In genomic region chr7:35003679-35004278, GRCh38 we compare ENCODE assay signal across 8 cellular contexts. TPM values are rescaled to one million over a fixed set of nuclear protein-coding genes. Genes with fewer than 3 reads are reported as not detected.
A peak's percentile ranks its signal among the peaks of the same experiment; 100 is the strongest.
DNase-seq lines count a peak whose midpoint lies in the region; ATAC-seq and TF ChIP-seq lines count a peak whose summit lies in the region.

No MANE protein-coding gene starts in this region.

- H3K9me3 ChIP-seq in Peyer's patch, result no peaks in the 10 kb centered on the region
- no peaks in the 10 kb centered on the region for H3K9me3 ChIP-seq in sigmoid colon

- intact Hi-C loops in sigmoid colon (cut with DNase I), result loop anchor here (5.0 kb wide), 1 partner anchor 34 kb away; the partner anchor contains the start of gene DPY19L1
- intact Hi-C loops in activated CD4-positive, alpha-beta T cell treated with anti-CD3 and anti-CD28 coated beads, Interleukin-2, amount 10 ng/mL, durations not matched to agents 24 days and 14 days (cut with micrococcal nuclease), result no loop called here

- H3K27ac ChIP-seq in Peyer's patch (peak overlapping the region in 3 of 4 donors; percentile 43 to 87 (median 68)), sigmoid colon (peak overlapping the region in 3 of 4 donors; percentile 73 to 77 (median 76))

- WGBS in sigmoid colon, 2 donors, result 19 to 72% methylated on average over 7 of the region's 7 CpGs

- H3K4me3 Mint-ChIP-seq in activated CD4-positive, alpha-beta T cell treated with anti-CD3 and anti-CD28 coated beads, Interleukin-2, amount 10 ng/mL, durations not matched to agents 24 days and 14 days, result no peak overlapping the region

- no peak overlapping the region for H3K27ac Mint-ChIP-seq in activated CD4-positive, alpha-beta T cell treated with anti-CD3 and anti-CD28 coated beads, Interleukin-2, amount 10 ng/mL, durations not matched to agents 24 days and 14 days

- H3K4me1 ChIP-seq in Peyer's patch (peaks cover 0 to 10% (median 0%) of the 10 kb centered on the region in 4 donors), sigmoid colon (peaks cover 0 to 29% (median 25%) of the 10 kb centered on the region in 4 donors)

- no peak for TF ChIP-seq EP300 in sigmoid colon (IDR thresholded peaks at IDR 0.05)

- H3K27me3 Mint-ChIP-seq in activated CD4-positive, alpha-beta T cell treated with anti-CD3 and anti-CD28 coated beads, Interleukin-2, amount 10 ng/mL, durations not matched to agents 24 days and 14 days, result no peaks in the 10 kb centered on the region

- ATAC-seq in HG03175 (IDR thresholded peaks at IDR 0.05; ENCODE audit: unreplicated experiment), result peak; percentile 46
- ATAC-seq in HG03457 (IDR thresholded peaks at IDR 0.05; ENCODE audit: unreplicated experiment), result no peak

- H3K4me1 Mint-ChIP-seq in activated CD4-positive, alpha-beta T cell treated with anti-CD3 and anti-CD28 coated beads, Interleukin-2, amount 10 ng/mL, durations not matched to agents 24 days and 14 days, result no peaks in the 10 kb centered on the region

- H3K4me3 ChIP-seq in Peyer's patch (no peak overlapping the region), fibroblast of villous mesenchyme (ENCODE audit: low read depth, low read length) (no peak overlapping the region), sigmoid colon (no peak overlapping the region)

- DNase-seq in DMS 273 (lab: John Stamatoyannopoulos, UW; ENCODE audit: unreplicated experiment) (peak; percentile 84), Peyer's patch (peak in 2 of 3 donors; percentile 79 to 86), fibroblast of villous mesenchyme (ENCODE audit: low read depth) (peak; percentile 80), sigmoid colon (peak; percentile 65), ecto neural progenitor cell (ENCODE audit: low spot score) (no peak)
- DNase-seq in activated CD4-positive, alpha-beta T cell treated with anti-CD3 and anti-CD28 coated beads, Interleukin-2, amount 10 ng/mL, durations not matched to agents 24 days and 14 days, result no peak

- TF ChIP-seq POLR2A in Peyer's patch (IDR thresholded peaks at IDR 0.05), result peak in 1 of 2 donors; percentile 25
- no peak for TF ChIP-seq POLR2A in sigmoid colon (IDR thresholded peaks at IDR 0.05)

- no peak for TF ChIP-seq CTCF in Peyer's patch (IDR thresholded peaks at IDR 0.05)
- TF ChIP-seq CTCF in fibroblast of villous mesenchyme (IDR thresholded peaks at IDR 0.05; ENCODE audit: insufficient read depth, low read depth, low read length), result no peak
- TF ChIP-seq CTCF in sigmoid colon (IDR thresholded peaks at IDR 0.05), result no peak

- no peaks in the 10 kb centered on the region for H3K36me3 ChIP-seq in Peyer's patch
- H3K36me3 ChIP-seq in sigmoid colon, result no peaks in the 10 kb centered on the region

- no peaks in the 10 kb centered on the region for H3K36me3 Mint-ChIP-seq in activated CD4-positive, alpha-beta T cell treated with anti-CD3 and anti-CD28 coated beads, Interleukin-2, amount 10 ng/mL, durations not matched to agents 24 days and 14 days (ENCODE audit: low read depth)

- H3K27me3 ChIP-seq in Peyer's patch, result no peaks in the 10 kb centered on the region
- no peaks in the 10 kb centered on the region for H3K27me3 ChIP-seq in sigmoid colon

- H3K9me3 Mint-ChIP-seq in activated CD4-positive, alpha-beta T cell treated with anti-CD3 and anti-CD28 coated beads, Interleukin-2, amount 10 ng/mL, durations not matched to agents 24 days and 14 days, result no peaks in the 10 kb centered on the region

RNA-seq across cellular contexts. Expression of gene DPY19L1, which starts 33.5 kb away (rescaled TPM):
- 1 to 10 TPM; 4.1 to 6.8 (median 5.1) TPM for total RNA-seq in Peyer's patch
- total RNA-seq in fibroblast of villous mesenchyme, result 32.9 and 44.5 TPM in 2 replicates
- 10 to 100 TPM; 12.1 to 17.1 (median 13.9) TPM for total RNA-seq in sigmoid colon
- polyA plus RNA-seq in sigmoid colon, result 10 to 100 TPM in 1 of 3 donors, 1 to 10 TPM in 2; 1.8 to 10.5 (median 3.5) TPM
- total RNA-seq in activated CD4-positive, alpha-beta T cell treated with anti-CD3 and anti-CD28 coated beads, Interleukin-2, amount 10 ng/mL, durations not matched to agents 24 days and 14 days, result 11.1 and 14.5 TPM in 2 replicates

Comparison
In these comparisons a context has a peak if more than half of its experiments do, and no peak if none do; other contexts are left out.
1. DNase-seq: peak in DMS 273 (single experiment), Peyer's patch (2 of 3), fibroblast of villous mesenchyme (single experiment) and sigmoid colon (single experiment); none in activated CD4-positive, alpha-beta T cell treated with anti-CD3 and anti-CD28 coated beads, Interleukin-2, amount 10 ng/mL, durations not matched to agents 24 days and 14 days (single experiment) and ecto neural progenitor cell (single experiment).